Comparison of ENCODE assay signal across 2 cellular contexts in genomic region chr17:78163881-78164747, GRCh38.
TF ChIP-seq lines count a peak whose summit lies in the region.

No MANE protein-coding gene starts in this region.

TF ChIP-seq in IMR-90, 13 proteins besides CTCF, POLR2A, EP300 and RAD21:
- TF ChIP-seq MAZ (IDR thresholded peaks at IDR 0.05; ENCODE audit: borderline replicate concordance, low read depth, low read length) (no peak), BHLHE40 (IDR thresholded peaks at IDR 0.05; ENCODE audit: low read depth, low read length) (no peak), MAFK (IDR thresholded peaks at IDR 0.05; ENCODE audit: low read depth, low read length) (no peak), ELK1 (IDR thresholded peaks at IDR 0.05; ENCODE audit: borderline replicate concordance, low read depth, low read length) (no peak), NFE2L2 (IDR thresholded peaks at IDR 0.05; ENCODE audit: low read depth, low read length) (no peak), SMC3 (IDR thresholded peaks at IDR 0.05; ENCODE audit: low read depth, low read length) (no peak), CEBPB (IDR thresholded peaks at IDR 0.05; ENCODE audit: low read depth, low read length) (no peak), USF2 (IDR thresholded peaks at IDR 0.05; ENCODE audit: low read depth, low read length) (no peak), RFX5 (IDR thresholded peaks at IDR 0.05; ENCODE audit: low read depth, low read length) (no peak), CHD1 (IDR thresholded peaks at IDR 0.05; ENCODE audit: low read depth, low read length) (no peak), FOS (IDR thresholded peaks at IDR 0.05; ENCODE audit: low read depth, low read length) (no peak)
TF ChIP-seq in IMR-90: peak in this region for 0.

TF ChIP-seq in HepG2, 621 proteins besides CTCF, POLR2A, EP300 and RAD21:
- 0 out of 2 replicates have a peak, but pooled peaks have one; percentile 55 for TF ChIP-seq HNRNPL (IDR thresholded peaks at IDR 0.05; ENCODE audit: low read depth, low read length)
- peak; percentile 13; the same call in 1 of the 2 replicates for TF ChIP-seq MAX (IDR thresholded peaks at IDR 0.05)
- TF ChIP-seq ZNF263 (CRISPR knock-in tag; IDR thresholded peaks at IDR 0.05) = peak; percentile 98
- no peak for TF ChIP-seq ARID2 (CRISPR knock-in tag; IDR thresholded peaks at IDR 0.05; ENCODE audit: borderline replicate concordance)
- peak; percentile 20 for TF ChIP-seq HIC2 (CRISPR knock-in tag; IDR thresholded peaks at IDR 0.05; ENCODE audit: low read depth)
